ENCODE assay signal across 9 cellular contexts in genomic region chr11:42171046-42171445, GRCh38.
"Had no signal": no experiment of that assay in that cellular context is flagged by ENCODE, and none has a peak within 500 bp of the region (broad histone marks: within the 10 kb centered on the region; RNA-seq: fewer than 3 reads in every experiment).

No MANE protein-coding gene starts in this region.

- DNase-seq: GM23248, GOT3, H7, HFFc6, IMR-90, KG1 had no signal

- ATAC-seq: HCT116, K562 had no signal

- H3K4me3 ChIP-seq: GM23248, HAP-1, K562 had no signal
